32 cellular contexts compared by ENCODE assay signal in genomic region chr6:38577492-38577891, GRCh38.
"Had no signal": no experiment of that assay in that cellular context is flagged by ENCODE, and none has a peak within 500 bp of the region (broad histone marks: within the 10 kb centered on the region; RNA-seq: fewer than 3 reads in every experiment).

No MANE protein-coding gene starts in this region.

- H3K9me3 ChIP-seq: esophagus muscularis mucosa, gastrocnemius medialis, heart left ventricle had no signal

- H3K9me3 Mint-ChIP-seq: activated naive CD4-positive, alpha-beta T cell treated with anti-CD3 and anti-CD28 coated beads for 36 hours; activated naive CD4-positive, alpha-beta T cell treated with anti-CD3 and anti-CD28 coated beads, Interleukin-2, amount 50 U/mL, for 24 hours; activated naive CD8-positive, alpha-beta T cell treated with anti-CD3 and anti-CD28 coated beads, Interleukin-2, amount 10 ng/mL, durations not matched to agents 7 days and 5 days; activated T-cell treated with anti-CD3 and anti-CD28 coated beads, Interleukin-2, amount 50 U/mL, for 4 hours; activated T-helper 1 cell treated with anti-CD3 and anti-CD28 coated beads, Interleukin-12 subunit alpha, Interleukin-12 subunit beta, Interleukin-2, Interleukin-4 antibody, amounts not matched to agents 30 ng/mL and 10 ng/mL and 1 ng/mL, durations not matched to agents 14 hours and 24 hours and 36 hours; activated T-helper 2 cell treated with anti-CD3 and anti-CD28 coated beads, Interferon-gamma antibody, Interleukin-2, Interleukin-4, amounts not matched to agents 10 μg/mL and 5 μg/mL and 100 μg/mL, durations not matched to agents 14 hours and 24 hours and 36 hours; effector memory CD8-positive, alpha-beta T cell had no signal

- H3K4me3 Mint-ChIP-seq: activated naive CD4-positive, alpha-beta T cell treated with anti-CD3 and anti-CD28 coated beads for 36 hours; activated naive CD4-positive, alpha-beta T cell treated with anti-CD3 and anti-CD28 coated beads, Interleukin-2, amount 50 U/mL, for 24 hours; activated naive CD8-positive, alpha-beta T cell treated with anti-CD3 and anti-CD28 coated beads, Interleukin-2, amount 10 ng/mL, durations not matched to agents 7 days and 5 days; activated T-cell treated with anti-CD3 and anti-CD28 coated beads, Interleukin-2, amount 50 U/mL, for 4 hours; activated T-helper 1 cell treated with anti-CD3 and anti-CD28 coated beads, Interleukin-12 subunit alpha, Interleukin-12 subunit beta, Interleukin-2, Interleukin-4 antibody, amounts not matched to agents 30 ng/mL and 10 ng/mL and 1 ng/mL, durations not matched to agents 14 hours and 24 hours and 36 hours; effector memory CD8-positive, alpha-beta T cell had no signal

- H3K36me3 ChIP-seq: brain microvascular endothelial cell had no signal

- H3K4me1 ChIP-seq: esophagus muscularis mucosa, foreskin keratinocyte, gastrocnemius medialis had no signal

- H3K27me3 ChIP-seq: brain microvascular endothelial cell, esophagus muscularis mucosa, foreskin keratinocyte, gastrocnemius medialis, heart left ventricle had no signal

- H3K27me3 Mint-ChIP-seq: activated naive CD4-positive, alpha-beta T cell treated with anti-CD3 and anti-CD28 coated beads, Interleukin-2, amount 50 U/mL, for 24 hours; activated naive CD8-positive, alpha-beta T cell treated with anti-CD3 and anti-CD28 coated beads, Interleukin-2, amount 10 ng/mL, durations not matched to agents 7 days and 5 days; effector memory CD8-positive, alpha-beta T cell had no signal

- H3K4me3 ChIP-seq: esophagus muscularis mucosa, gastrocnemius medialis, heart left ventricle had no signal

- H3K27ac ChIP-seq: brain microvascular endothelial cell, esophagus muscularis mucosa, foreskin keratinocyte, gastrocnemius medialis, heart left ventricle had no signal

- FAIRE-seq: astrocyte, bronchial epithelial cell, colon had no signal

- ATAC-seq: activated T-cell treated with anti-CD3 and anti-CD28 coated beads, Interleukin-2, amount 50 U/mL, for 4 hours; effector memory CD8-positive, alpha-beta T cell; foreskin keratinocyte; gastrocnemius medialis; heart left ventricle had no signal

- H3K27ac Mint-ChIP-seq: activated naive CD4-positive, alpha-beta T cell treated with anti-CD3 and anti-CD28 coated beads for 36 hours; activated naive CD8-positive, alpha-beta T cell treated with anti-CD3 and anti-CD28 coated beads, Interleukin-2, amount 10 ng/mL, durations not matched to agents 7 days and 5 days; activated T-helper 1 cell treated with anti-CD3 and anti-CD28 coated beads, Interleukin-12 subunit alpha, Interleukin-12 subunit beta, Interleukin-2, Interleukin-4 antibody, amounts not matched to agents 30 ng/mL and 10 ng/mL and 1 ng/mL, durations not matched to agents 14 hours and 24 hours and 36 hours; activated T-helper 2 cell treated with anti-CD3 and anti-CD28 coated beads, Interferon-gamma antibody, Interleukin-2, Interleukin-4, amounts not matched to agents 10 μg/mL and 5 μg/mL and 100 μg/mL, durations not matched to agents 14 hours and 24 hours and 36 hours had no signal

- DNase-seq: activated CD4-positive, alpha-beta T cell treated with anti-CD3 and anti-CD28 coated beads for 48 hours; activated CD4-positive, alpha-beta T cell treated with anti-CD3 and anti-CD28 coated beads, Interleukin-2, amount 50 U/mL, for 1 hour; activated CD4-positive, alpha-beta T cell treated with anti-CD3 and anti-CD28 coated beads, Interleukin-2, amount 50 U/mL, for 48 hours; activated CD4-positive, CD25-positive, alpha-beta regulatory T cell; activated CD4-positive, CD25-positive, alpha-beta regulatory T cell treated with anti-CD3 and anti-CD28 coated beads, Interleukin-2, amount 50 U/mL, for 72 hours; activated CD8-positive, alpha-beta memory T cell treated with anti-CD3 and anti-CD28 coated beads, Interleukin-2, amount 50 U/mL, for 48 hours; activated effector memory CD4-positive, alpha-beta T cell treated with anti-CD3 and anti-CD28 coated beads, Interleukin-2, amount 50 U/mL, for 16 hours; activated naive CD4-positive, alpha-beta T cell treated with anti-CD3 and anti-CD28 coated beads for 36 hours; activated naive CD8-positive, alpha-beta T cell treated with anti-CD3 and anti-CD28 coated beads, Interleukin-2, amount 10 ng/mL, durations not matched to agents 7 days and 5 days; activated T-cell treated with anti-CD3 and anti-CD28 coated beads for 4 hours; activated T-cell treated with anti-CD3 and anti-CD28 coated beads, Interleukin-2, amount 50 U/mL, for 4 hours; amniotic stem cell; anterior cingulate cortex; brain microvascular endothelial cell; cortex of kidney; dermis blood vessel endothelial cell; effector CD4-positive, alpha-beta T cell; effector memory CD8-positive, alpha-beta T cell; erythroblast; foreskin keratinocyte; gastrocnemius medialis; glutamatergic neuron; heart left ventricle; T-helper 1 cell; T-helper 2 cell had no signal
